In genomic region chr2:22276696-22277095, GRCh38 we compare ENCODE assay signal across 16 cellular contexts.
A peak's percentile ranks its signal among the peaks of the same experiment; 100 is the strongest.
DNase-seq lines count a peak whose midpoint lies in the region; ATAC-seq and TF ChIP-seq lines count a peak whose summit lies in the region.
"Had no signal": no experiment of that assay in that cellular context is flagged by ENCODE, and none has a peak within 500 bp of the region (broad histone marks: within the 10 kb centered on the region; RNA-seq: fewer than 3 reads in every experiment).

No MANE protein-coding gene starts in this region.

- H3K4me3 ChIP-seq in adrenal gland: no peak overlapping the region
- H3K4me3 ChIP-seq: left lung had no signal

- TF ChIP-seq POLR2A in adrenal gland (IDR thresholded peaks at IDR 0.05): no peak

- no peaks in the 10 kb centered on the region for H3K36me3 ChIP-seq in adrenal gland (replicated peaks in 1 of 2)
- H3K36me3 ChIP-seq: left lung had no signal

- no peaks in the 10 kb centered on the region for H3K27me3 ChIP-seq in adrenal gland
- H3K27me3 ChIP-seq: left lung had no signal

- DNase-seq in NOMO-1 treated with DMSO at 0.1 percent for 48 hours (lab: John Stamatoyannopoulos, UW; ENCODE audit: unreplicated experiment): peak; percentile 94
- no peak for DNase-seq in Right ventricle myocardium inferior (ENCODE audit: missing footprints)
- no peak for DNase-seq in adrenal gland
- DNase-seq: activated CD8-positive, alpha-beta T cell treated with anti-CD3 and anti-CD28 coated beads for 36 hours; CD4-positive, alpha-beta T cell; cerebellar nuclear complex; DMS79 treated with DMSO at 0.1 percent for 48 hours; IMR-90; left lung; NCI-H1417 treated with DMSO at 0.1 percent for 48 hours; stimulated activated naive CD8-positive, alpha-beta T cell treated with anti-CD3 and anti-CD28 coated beads, Interleukin-15, amount 100 ng/mL, for 72 hours had no signal

- no peak for TF ChIP-seq CTCF in adrenal gland (IDR thresholded peaks at IDR 0.05)

- no peaks in the 10 kb centered on the region for H3K9me3 ChIP-seq in adrenal gland (replicated peaks in 1 of 3)
- H3K9me3 ChIP-seq: left lung had no signal

- WGBS in adrenal gland, 4 donors: 73 to 81% (median 76%) methylated on average over 4 of the region's 4 CpGs

- intact Hi-C loops in Right ventricle myocardium inferior (cut with DNase I): no loop called here
- intact Hi-C loops in adrenal gland (cut with DNase I): no loop called here

- ATAC-seq in GM19043 (IDR thresholded peaks at IDR 0.05; ENCODE audit: low read depth, unreplicated experiment) (peak; percentile 55), HG03103 (IDR thresholded peaks at IDR 0.05; ENCODE audit: low read depth, unreplicated experiment) (peak; percentile 74), Right ventricle myocardium inferior (no peak), GM21367 (IDR thresholded peaks at IDR 0.05; ENCODE audit: unreplicated experiment) (no peak), GM21619 (IDR thresholded peaks at IDR 0.05; ENCODE audit: unreplicated experiment) (no peak)
- ATAC-seq: activated CD8-positive, alpha-beta T cell treated with anti-CD3 and anti-CD28 coated beads for 36 hours; HCT116; left lung; stimulated activated naive CD8-positive, alpha-beta T cell treated with anti-CD3 and anti-CD28 coated beads, Interleukin-15, amount 100 ng/mL, for 72 hours had no signal

- H3K4me1 ChIP-seq in adrenal gland (replicated peaks in 1 of 2): peaks cover 0 to 4% of the 10 kb centered on the region in 2 donors
- H3K4me1 ChIP-seq: left lung had no signal

- H3K27ac ChIP-seq in adrenal gland: no peak overlapping the region
- H3K27ac ChIP-seq: left lung had no signal

Comparison
In these comparisons a context has a peak if more than half of its experiments do, and no peak if none do; other contexts are left out.
1. ATAC-seq: peak in GM19043 (single experiment) and HG03103 (single experiment); none in Right ventricle myocardium inferior (single experiment), GM21367 (single experiment) and GM21619 (single experiment).